16 cellular contexts compared by ENCODE assay signal in the genomic region with DNA sequence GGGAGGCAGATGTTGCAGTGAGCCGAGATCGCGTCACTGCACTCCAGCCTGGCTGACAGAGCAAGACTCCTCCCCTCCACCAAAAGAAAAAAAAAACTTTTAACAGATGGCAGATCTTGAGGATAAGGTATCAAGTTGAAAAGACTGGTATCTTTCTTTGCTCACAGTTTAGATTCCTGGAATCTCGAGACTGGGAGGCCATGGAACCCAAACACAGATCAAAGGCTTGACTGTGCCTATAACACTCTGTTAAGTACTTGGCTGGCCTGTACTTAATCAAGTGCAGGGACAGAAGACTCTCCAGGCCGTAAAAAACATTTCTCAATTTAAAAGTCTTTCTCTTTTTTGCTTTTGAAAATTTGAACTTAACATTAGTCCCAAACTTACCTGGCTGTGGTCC.
"Had no signal": no experiment of that assay in that cellular context is flagged by ENCODE, and none has a peak within 500 bp of the region (broad histone marks: within the 10 kb centered on the region; RNA-seq: fewer than 3 reads in every experiment).

No MANE protein-coding gene starts in this region.

- H3K27me3 Mint-ChIP-seq: stimulated activated naive B cell treated with anti-CD40 and anti-IgM and Interleukin-4, amounts not matched to agents 10 μg/mL and 1 μg/mL and 100 μg/mL, for 72 hours; stimulated activated naive CD8-positive, alpha-beta T cell treated with anti-CD3 and anti-CD28 coated beads, Interleukin-15, amount 100 ng/mL, for 72 hours had no signal

- DNase-seq: effector CD4-positive, alpha-beta T cell; immature natural killer cell; left ventricle myocardium superior; mesenchymal stem cell; mucosa of descending colon; natural killer cell; posterior cingulate gyrus; stimulated activated CD4-positive, alpha-beta T cell treated with anti-CD3 and anti-CD28 coated beads, Interleukin-2, amount 100 ng/mL, for 24 hours; stimulated activated CD4-positive, alpha-beta T cell treated with anti-CD3 and anti-CD28 coated beads, Interleukin-4, amount 100 ng/mL, for 4 hours; stimulated activated naive B cell treated with anti-CD40 and anti-IgM and Interleukin-4, amounts not matched to agents 10 μg/mL and 1 μg/mL and 100 μg/mL, for 72 hours; stimulated activated naive CD8-positive, alpha-beta T cell treated with anti-CD3 and anti-CD28 coated beads, Interleukin-15, amount 100 ng/mL, for 72 hours; testis had no signal

- H3K9me3 Mint-ChIP-seq: immature natural killer cell; natural killer cell; stimulated activated naive B cell treated with anti-CD40 and anti-IgM and Interleukin-4, amounts not matched to agents 10 μg/mL and 1 μg/mL and 100 μg/mL, for 72 hours; stimulated activated naive CD8-positive, alpha-beta T cell treated with anti-CD3 and anti-CD28 coated beads, Interleukin-15, amount 100 ng/mL, for 72 hours had no signal

- H3K4me3 ChIP-seq: coronary artery, lung, mucosa of descending colon, testis, tibial nerve had no signal

- H3K27ac ChIP-seq: coronary artery, testis, tibial nerve had no signal

- H3K4me3 Mint-ChIP-seq: immature natural killer cell; natural killer cell; neural crest cell; stimulated activated naive B cell treated with anti-CD40 and anti-IgM and Interleukin-4, amounts not matched to agents 10 μg/mL and 1 μg/mL and 100 μg/mL, for 72 hours; stimulated activated naive CD8-positive, alpha-beta T cell treated with anti-CD3 and anti-CD28 coated beads, Interleukin-15, amount 100 ng/mL, for 72 hours had no signal

- H3K4me1 ChIP-seq: testis, tibial nerve had no signal

- H3K36me3 Mint-ChIP-seq: immature natural killer cell; natural killer cell; stimulated activated naive B cell treated with anti-CD40 and anti-IgM and Interleukin-4, amounts not matched to agents 10 μg/mL and 1 μg/mL and 100 μg/mL, for 72 hours had no signal

- H3K4me1 Mint-ChIP-seq: neural crest cell; stimulated activated naive B cell treated with anti-CD40 and anti-IgM and Interleukin-4, amounts not matched to agents 10 μg/mL and 1 μg/mL and 100 μg/mL, for 72 hours; stimulated activated naive CD8-positive, alpha-beta T cell treated with anti-CD3 and anti-CD28 coated beads, Interleukin-15, amount 100 ng/mL, for 72 hours had no signal

- H3K9me3 ChIP-seq: mucosa of descending colon, testis, tibial nerve had no signal

- H3K27me3 ChIP-seq: testis, tibial nerve had no signal

- H3K27ac Mint-ChIP-seq: immature natural killer cell; natural killer cell; stimulated activated naive B cell treated with anti-CD40 and anti-IgM and Interleukin-4, amounts not matched to agents 10 μg/mL and 1 μg/mL and 100 μg/mL, for 72 hours; stimulated activated naive CD8-positive, alpha-beta T cell treated with anti-CD3 and anti-CD28 coated beads, Interleukin-15, amount 100 ng/mL, for 72 hours had no signal

- H3K36me3 ChIP-seq: tibial nerve had no signal
